In genomic region chr20:51560042-51560441, GRCh38 we compare ENCODE assay signal across 1 cellular context.
TF ChIP-seq lines count a peak whose summit lies in the region.

No MANE protein-coding gene starts in this region.

TF ChIP-seq in GM23338, 12 proteins besides CTCF, POLR2A, EP300 and RAD21:
- TF ChIP-seq, protein P1, sequence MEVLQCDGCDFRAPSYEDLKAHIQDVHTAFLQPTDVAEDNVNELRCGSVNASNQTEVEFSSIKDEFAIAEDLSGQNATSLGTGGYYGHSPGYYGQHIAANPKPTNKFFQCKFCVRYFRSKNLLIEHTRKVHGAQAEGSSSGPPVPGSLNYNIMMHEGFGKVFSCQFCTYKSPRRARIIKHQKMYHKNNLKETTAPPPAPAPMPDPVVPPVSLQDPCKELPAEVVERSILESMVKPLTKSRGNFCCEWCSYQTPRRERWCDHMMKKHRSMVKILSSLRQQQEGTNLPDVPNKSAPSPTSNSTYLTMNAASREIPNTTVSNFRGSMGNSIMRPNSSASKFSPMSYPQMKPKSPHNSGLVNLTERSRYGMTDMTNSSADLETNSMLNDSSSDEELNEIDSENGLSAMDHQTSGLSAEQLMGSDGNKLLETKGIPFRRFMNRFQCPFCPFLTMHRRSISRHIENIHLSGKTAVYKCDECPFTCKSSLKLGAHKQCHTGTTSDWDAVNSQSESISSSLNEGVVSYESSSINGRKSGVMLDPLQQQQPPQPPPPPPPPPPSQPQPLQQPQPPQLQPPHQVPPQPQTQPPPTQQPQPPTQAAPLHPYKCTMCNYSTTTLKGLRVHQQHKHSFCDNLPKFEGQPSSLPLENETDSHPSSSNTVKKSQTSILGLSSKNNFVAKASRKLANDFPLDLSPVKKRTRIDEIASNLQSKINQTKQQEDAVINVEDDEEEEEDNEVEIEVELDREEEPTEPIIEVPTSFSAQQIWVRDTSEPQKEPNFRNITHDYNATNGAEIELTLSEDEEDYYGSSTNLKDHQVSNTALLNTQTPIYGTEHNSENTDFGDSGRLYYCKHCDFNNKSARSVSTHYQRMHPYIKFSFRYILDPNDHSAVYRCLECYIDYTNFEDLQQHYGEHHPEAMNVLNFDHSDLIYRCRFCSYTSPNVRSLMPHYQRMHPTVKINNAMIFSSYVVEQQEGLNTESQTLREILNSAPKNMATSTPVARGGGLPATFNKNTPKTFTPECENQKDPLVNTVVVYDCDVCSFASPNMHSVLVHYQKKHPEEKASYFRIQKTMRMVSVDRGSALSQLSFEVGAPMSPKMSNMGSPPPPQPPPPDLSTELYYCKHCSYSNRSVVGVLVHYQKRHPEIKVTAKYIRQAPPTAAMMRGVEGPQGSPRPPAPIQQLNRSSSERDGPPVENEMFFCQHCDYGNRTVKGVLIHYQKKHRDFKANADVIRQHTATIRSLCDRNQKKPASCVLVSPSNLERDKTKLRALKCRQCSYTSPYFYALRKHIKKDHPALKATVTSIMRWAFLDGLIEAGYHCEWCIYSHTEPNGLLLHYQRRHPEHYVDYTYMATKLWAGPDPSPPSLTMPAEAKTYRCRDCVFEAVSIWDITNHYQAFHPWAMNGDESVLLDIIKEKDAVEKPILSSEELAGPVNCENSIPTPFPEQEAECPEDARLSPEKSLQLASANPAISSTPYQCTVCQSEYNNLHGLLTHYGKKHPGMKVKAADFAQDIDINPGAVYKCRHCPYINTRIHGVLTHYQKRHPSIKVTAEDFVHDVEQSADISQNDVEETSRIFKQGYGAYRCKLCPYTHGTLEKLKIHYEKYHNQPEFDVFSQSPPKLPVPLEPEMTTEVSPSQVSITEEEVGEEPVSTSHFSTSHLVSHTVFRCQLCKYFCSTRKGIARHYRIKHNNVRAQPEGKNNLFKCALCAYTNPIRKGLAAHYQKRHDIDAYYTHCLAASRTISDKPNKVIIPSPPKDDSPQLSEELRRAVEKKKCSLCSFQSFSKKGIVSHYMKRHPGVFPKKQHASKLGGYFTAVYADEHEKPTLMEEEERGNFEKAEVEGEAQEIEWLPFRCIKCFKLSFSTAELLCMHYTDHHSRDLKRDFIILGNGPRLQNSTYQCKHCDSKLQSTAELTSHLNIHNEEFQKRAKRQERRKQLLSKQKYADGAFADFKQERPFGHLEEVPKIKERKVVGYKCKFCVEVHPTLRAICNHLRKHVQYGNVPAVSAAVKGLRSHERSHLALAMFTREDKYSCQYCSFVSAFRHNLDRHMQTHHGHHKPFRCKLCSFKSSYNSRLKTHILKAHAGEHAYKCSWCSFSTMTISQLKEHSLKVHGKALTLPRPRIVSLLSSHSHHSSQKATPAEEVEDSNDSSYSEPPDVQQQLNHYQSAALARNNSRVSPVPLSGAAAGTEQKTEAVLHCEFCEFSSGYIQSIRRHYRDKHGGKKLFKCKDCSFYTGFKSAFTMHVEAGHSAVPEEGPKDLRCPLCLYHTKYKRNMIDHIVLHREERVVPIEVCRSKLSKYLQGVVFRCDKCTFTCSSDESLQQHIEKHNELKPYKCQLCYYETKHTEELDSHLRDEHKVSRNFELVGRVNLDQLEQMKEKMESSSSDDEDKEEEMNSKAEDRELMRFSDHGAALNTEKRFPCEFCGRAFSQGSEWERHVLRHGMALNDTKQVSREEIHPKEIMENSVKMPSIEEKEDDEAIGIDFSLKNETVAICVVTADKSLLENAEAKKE (CRISPR knock-in tag; IDR thresholded peaks at IDR 0.05), result no peak
- TF ChIP-seq ETS1 (IDR thresholded peaks at IDR 0.05) (no peak), NANOG (IDR thresholded peaks at IDR 0.05; ENCODE audit: borderline replicate concordance) (no peak), JUNB (IDR thresholded peaks at IDR 0.05; ENCODE audit: unreplicated experiment) (no peak), EZH2 (IDR thresholded peaks at IDR 0.05; ENCODE audit: low read depth, unreplicated experiment) (no peak), STAT1 (IDR thresholded peaks at IDR 0.05; ENCODE audit: unreplicated experiment) (no peak), CREB1 (CRISPR knock-in tag; IDR thresholded peaks at IDR 0.05; ENCODE audit: low read depth) (no peak), ZNF114 (CRISPR knock-in tag; IDR thresholded peaks at IDR 0.05) (no peak), ZNF331 (CRISPR knock-in tag; IDR thresholded peaks at IDR 0.05; ENCODE audit: low read depth) (no peak), EZH2phosphoT487 (IDR thresholded peaks at IDR 0.05; ENCODE audit: unreplicated experiment) (no peak), POLR2AphosphoS5 (IDR thresholded peaks at IDR 0.05; ENCODE audit: low read depth) (no peak)
- TF ChIP-seq, protein P2, sequence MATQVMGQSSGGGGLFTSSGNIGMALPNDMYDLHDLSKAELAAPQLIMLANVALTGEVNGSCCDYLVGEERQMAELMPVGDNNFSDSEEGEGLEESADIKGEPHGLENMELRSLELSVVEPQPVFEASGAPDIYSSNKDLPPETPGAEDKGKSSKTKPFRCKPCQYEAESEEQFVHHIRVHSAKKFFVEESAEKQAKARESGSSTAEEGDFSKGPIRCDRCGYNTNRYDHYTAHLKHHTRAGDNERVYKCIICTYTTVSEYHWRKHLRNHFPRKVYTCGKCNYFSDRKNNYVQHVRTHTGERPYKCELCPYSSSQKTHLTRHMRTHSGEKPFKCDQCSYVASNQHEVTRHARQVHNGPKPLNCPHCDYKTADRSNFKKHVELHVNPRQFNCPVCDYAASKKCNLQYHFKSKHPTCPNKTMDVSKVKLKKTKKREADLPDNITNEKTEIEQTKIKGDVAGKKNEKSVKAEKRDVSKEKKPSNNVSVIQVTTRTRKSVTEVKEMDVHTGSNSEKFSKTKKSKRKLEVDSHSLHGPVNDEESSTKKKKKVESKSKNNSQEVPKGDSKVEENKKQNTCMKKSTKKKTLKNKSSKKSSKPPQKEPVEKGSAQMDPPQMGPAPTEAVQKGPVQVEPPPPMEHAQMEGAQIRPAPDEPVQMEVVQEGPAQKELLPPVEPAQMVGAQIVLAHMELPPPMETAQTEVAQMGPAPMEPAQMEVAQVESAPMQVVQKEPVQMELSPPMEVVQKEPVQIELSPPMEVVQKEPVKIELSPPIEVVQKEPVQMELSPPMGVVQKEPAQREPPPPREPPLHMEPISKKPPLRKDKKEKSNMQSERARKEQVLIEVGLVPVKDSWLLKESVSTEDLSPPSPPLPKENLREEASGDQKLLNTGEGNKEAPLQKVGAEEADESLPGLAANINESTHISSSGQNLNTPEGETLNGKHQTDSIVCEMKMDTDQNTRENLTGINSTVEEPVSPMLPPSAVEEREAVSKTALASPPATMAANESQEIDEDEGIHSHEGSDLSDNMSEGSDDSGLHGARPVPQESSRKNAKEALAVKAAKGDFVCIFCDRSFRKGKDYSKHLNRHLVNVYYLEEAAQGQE (IDR thresholded peaks at IDR 0.05; ENCODE audit: unreplicated experiment), result no peak
TF ChIP-seq in GM23338: peak in this region for 0.
